17 cellular contexts compared by ENCODE assay signal in genomic region chr18:58453913-58454317, GRCh38.
A peak's percentile ranks its signal among the peaks of the same experiment; 100 is the strongest.
DNase-seq lines count a peak whose midpoint lies in the region; ATAC-seq lines count a peak whose summit lies in the region.
"Had no signal": no experiment of that assay in that cellular context is flagged by ENCODE, and none has a peak within 500 bp of the region (broad histone marks: within the 10 kb centered on the region; RNA-seq: fewer than 3 reads in every experiment).

No MANE protein-coding gene starts in this region.

- H3K4me3 ChIP-seq in right cardiac atrium (ENCODE audit: low read length), result no peak overlapping the region
- H3K4me3 ChIP-seq: GM23338 had no signal

- in situ Hi-C loops in G401 (cut with HindIII; ENCODE audit: low sequenced_read_pairs), result no loop called here

- H3K27me3 ChIP-seq in right cardiac atrium (ENCODE audit: control insufficient read depth, insufficient read depth), result no peaks in the 10 kb centered on the region

- WGBS in right cardiac atrium, result 64% methylated on average over 3 of the region's 3 CpGs

- DNase-seq in G401 (ENCODE audit: low spot score) (peak; percentile 17), NCI-H345 (lab: John Stamatoyannopoulos, UW) (peak; percentile 58), dermis blood vessel endothelial cell (peak; percentile 6), right cardiac atrium (no peak), NCI-H2107 (lab: John Stamatoyannopoulos, UW) (no peak), NAMALWA (ENCODE audit: low spot score) (no peak), GF-D8 (lab: John Stamatoyannopoulos, UW) (no peak)
- DNase-seq: DMS79 treated with DMSO at 0.1 percent for 48 hours, NCI-H1048, NCI-H146, NCI-H2029 treated with DMSO at 0.1 percent for 48 hours, NCI-H524 treated with DMSO at 0.1 percent for 48 hours, SW 1271 had no signal

- intact Hi-C loops in right cardiac atrium (cut with DNase I), result no loop called here

- H3K4me1 ChIP-seq in right cardiac atrium (ENCODE audit: control insufficient read depth, insufficient read depth, low read length), result peaks cover 8% of the 10 kb centered on the region

- H3K27ac ChIP-seq in right cardiac atrium (ENCODE audit: low read length), result peak overlapping the region; percentile 30
- H3K27ac ChIP-seq: KMS-11 had no signal

- ATAC-seq in right cardiac atrium, result peak; percentile 78 to 83
- ATAC-seq in HG02938 (IDR thresholded peaks at IDR 0.05; ENCODE audit: unreplicated experiment), result no peak
- ATAC-seq: GM23338, HCT116 had no signal

- H3K9me3 ChIP-seq in right cardiac atrium (ENCODE audit: control insufficient read depth, low read length), result no peaks in the 10 kb centered on the region

Comparison
In these comparisons a context has a peak if more than half of its experiments do, and no peak if none do; other contexts are left out.
1. DNase-seq: peak in G401 (single experiment), NCI-H345 (single experiment) and dermis blood vessel endothelial cell (single experiment); none in right cardiac atrium (0 of 3), NCI-H2107 (single experiment), NAMALWA (single experiment) and GF-D8 (single experiment).